Comparison of ENCODE assay signal across 31 cellular contexts in the genomic region with DNA sequence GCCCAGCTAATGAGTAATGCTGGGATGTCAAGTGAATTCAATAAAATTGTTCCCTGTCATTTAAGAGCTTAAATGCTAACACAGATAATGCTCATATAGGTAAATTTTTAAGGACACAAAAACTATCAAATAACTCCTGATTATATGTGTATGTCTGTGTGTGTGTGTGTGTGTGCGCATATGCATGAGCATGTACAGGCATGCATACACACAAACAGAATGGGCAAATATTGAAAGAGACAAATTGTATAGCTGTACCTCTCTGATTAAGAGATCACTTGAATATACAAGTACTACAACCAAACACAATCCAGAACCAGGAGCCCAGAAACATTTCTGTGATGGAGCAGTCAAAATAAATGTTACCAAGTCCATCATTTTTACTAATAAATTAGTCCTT.
"Had no signal": no experiment of that assay in that cellular context is flagged by ENCODE, and none has a peak within 500 bp of the region (broad histone marks: within the 10 kb centered on the region; RNA-seq: fewer than 3 reads in every experiment).

No MANE protein-coding gene starts in this region.

- H3K9me3 Mint-ChIP-seq: activated CD4-positive, alpha-beta memory T cell treated with anti-CD3 and anti-CD28 coated beads for 36 hours; activated naive CD4-positive, alpha-beta T cell treated with anti-CD3 and anti-CD28 coated beads for 36 hours; activated naive CD4-positive, alpha-beta T cell treated with anti-CD3 and anti-CD28 coated beads, Interleukin-2, amount 50 U/mL, for 24 hours; activated naive CD8-positive, alpha-beta T cell treated with anti-CD3 and anti-CD28 coated beads for 36 hours; activated naive CD8-positive, alpha-beta T cell treated with anti-CD3 and anti-CD28 coated beads, Interleukin-2, amount 50 U/mL, for 24 hours; activated T-cell treated with anti-CD3 and anti-CD28 coated beads, Interleukin-2, amount 50 U/mL, for 4 hours; activated T-helper 2 cell treated with anti-CD3 and anti-CD28 coated beads, Interferon-gamma antibody, Interleukin-2, Interleukin-4, amounts not matched to agents 10 μg/mL and 5 μg/mL and 100 μg/mL, durations not matched to agents 14 hours and 24 hours and 36 hours; central memory CD8-positive, alpha-beta T cell; dendritic cell treated with granulocyte-macrophage colony-stimulating factor and Interleukin-4, amounts not matched to agents 40 ng/mL and 50 ng/mL, for 4 days; endodermal cell had no signal

- H3K4me3 Mint-ChIP-seq: activated CD4-positive, alpha-beta memory T cell treated with anti-CD3 and anti-CD28 coated beads for 36 hours; activated CD4-positive, alpha-beta T cell treated with anti-CD3 and anti-CD28 coated beads for 36 hours; activated CD4-positive, alpha-beta T cell treated with anti-CD3 and anti-CD28 coated beads, Interleukin-2, amount 10 ng/mL, durations not matched to agents 24 days and 14 days; activated CD8-positive, alpha-beta T cell treated with anti-CD3 and anti-CD28 coated beads, Interleukin-2, amount 10 ng/mL, durations not matched to agents 7 days and 5 days; activated naive CD4-positive, alpha-beta T cell treated with anti-CD3 and anti-CD28 coated beads for 36 hours; activated naive CD4-positive, alpha-beta T cell treated with anti-CD3 and anti-CD28 coated beads, Interleukin-2, amount 50 U/mL, for 24 hours; activated naive CD8-positive, alpha-beta T cell treated with anti-CD3 and anti-CD28 coated beads for 36 hours; activated naive CD8-positive, alpha-beta T cell treated with anti-CD3 and anti-CD28 coated beads, Interleukin-2, amount 50 U/mL, for 24 hours; activated T-cell treated with anti-CD3 and anti-CD28 coated beads, Interleukin-2, amount 50 U/mL, for 4 hours; activated T-helper 1 cell treated with anti-CD3 and anti-CD28 coated beads, Interleukin-12 subunit alpha, Interleukin-12 subunit beta, Interleukin-2, Interleukin-4 antibody, amounts not matched to agents 30 ng/mL and 10 ng/mL and 1 ng/mL, durations not matched to agents 14 hours and 24 hours and 36 hours; central memory CD8-positive, alpha-beta T cell; dendritic cell treated with granulocyte-macrophage colony-stimulating factor and Interleukin-4, amounts not matched to agents 40 ng/mL and 50 ng/mL, for 4 days; endodermal cell had no signal

- H3K36me3 Mint-ChIP-seq: activated CD4-positive, alpha-beta memory T cell treated with anti-CD3 and anti-CD28 coated beads for 36 hours; activated naive CD4-positive, alpha-beta T cell treated with anti-CD3 and anti-CD28 coated beads, Interleukin-2, amount 50 U/mL, for 24 hours; activated naive CD8-positive, alpha-beta T cell treated with anti-CD3 and anti-CD28 coated beads for 36 hours had no signal

- H3K27me3 ChIP-seq: adrenal gland, body of pancreas, dorsolateral prefrontal cortex, esophagus squamous epithelium, gastroesophageal sphincter, heart right ventricle had no signal

- H3K4me3 ChIP-seq: adrenal gland, body of pancreas, coronary artery, dorsolateral prefrontal cortex, esophagus squamous epithelium, gastroesophageal sphincter, heart right ventricle had no signal

- H3K4me1 ChIP-seq: adrenal gland, body of pancreas had no signal

- H3K4me1 Mint-ChIP-seq: endodermal cell had no signal

- DNase-seq: activated CD4-positive, alpha-beta memory T cell treated with anti-CD3 and anti-CD28 coated beads for 36 hours; activated CD4-positive, alpha-beta T cell treated with anti-CD3 and anti-CD28 coated beads for 36 hours; activated CD4-positive, alpha-beta T cell treated with anti-CD3 and anti-CD28 coated beads, Interleukin-2, amount 10 ng/mL, durations not matched to agents 24 days and 14 days; activated CD4-positive, CD25-positive, alpha-beta regulatory T cell; activated CD4-positive, CD25-positive, alpha-beta regulatory T cell treated with anti-CD3 and anti-CD28 coated beads, Interleukin-2, amount 50 U/mL, for 72 hours; activated CD8-positive, alpha-beta memory T cell treated with anti-CD3 and anti-CD28 coated beads, Interleukin-2, amount 50 U/mL, for 48 hours; activated CD8-positive, alpha-beta T cell treated with anti-CD3 and anti-CD28 coated beads, Interleukin-2, amount 10 ng/mL, durations not matched to agents 7 days and 5 days; activated effector memory CD4-positive, alpha-beta T cell treated with anti-CD3 and anti-CD28 coated beads, Interleukin-2, amount 50 U/mL, for 16 hours; activated naive CD4-positive, alpha-beta T cell treated with anti-CD3 and anti-CD28 coated beads for 36 hours; activated naive CD8-positive, alpha-beta T cell treated with anti-CD3 and anti-CD28 coated beads for 36 hours; activated naive CD8-positive, alpha-beta T cell treated with anti-CD3 and anti-CD28 coated beads, Interleukin-2, amount 50 U/mL, for 24 hours; activated T-cell treated with anti-CD3 and anti-CD28 coated beads, Interleukin-2, amount 50 U/mL, for 4 hours; adrenal gland; amygdala; aorta; body of pancreas; dorsolateral prefrontal cortex; effector memory CD4-positive, alpha-beta T cell; endodermal cell; erythroblast; esophagus squamous epithelium; foreskin melanocyte; heart right ventricle; T-helper 2 cell had no signal

- H3K36me3 ChIP-seq: adrenal gland, esophagus squamous epithelium, gastroesophageal sphincter, heart right ventricle had no signal

- H3K27me3 Mint-ChIP-seq: activated CD4-positive, alpha-beta memory T cell treated with anti-CD3 and anti-CD28 coated beads for 36 hours; activated CD4-positive, alpha-beta T cell treated with anti-CD3 and anti-CD28 coated beads for 36 hours; activated naive CD4-positive, alpha-beta T cell treated with anti-CD3 and anti-CD28 coated beads, Interleukin-2, amount 50 U/mL, for 24 hours; activated naive CD8-positive, alpha-beta T cell treated with anti-CD3 and anti-CD28 coated beads, Interleukin-2, amount 50 U/mL, for 24 hours; central memory CD8-positive, alpha-beta T cell; dendritic cell treated with granulocyte-macrophage colony-stimulating factor and Interleukin-4, amounts not matched to agents 40 ng/mL and 50 ng/mL, for 4 days had no signal

- H3K9me3 ChIP-seq: adrenal gland, body of pancreas, esophagus squamous epithelium, gastroesophageal sphincter, heart right ventricle had no signal

- H3K27ac Mint-ChIP-seq: activated CD4-positive, alpha-beta memory T cell treated with anti-CD3 and anti-CD28 coated beads for 36 hours; activated CD4-positive, alpha-beta T cell treated with anti-CD3 and anti-CD28 coated beads for 36 hours; activated CD4-positive, alpha-beta T cell treated with anti-CD3 and anti-CD28 coated beads, Interleukin-2, amount 10 ng/mL, durations not matched to agents 24 days and 14 days; activated CD8-positive, alpha-beta T cell treated with anti-CD3 and anti-CD28 coated beads, Interleukin-2, amount 10 ng/mL, durations not matched to agents 7 days and 5 days; activated naive CD4-positive, alpha-beta T cell treated with anti-CD3 and anti-CD28 coated beads for 36 hours; activated naive CD4-positive, alpha-beta T cell treated with anti-CD3 and anti-CD28 coated beads, Interleukin-2, amount 50 U/mL, for 24 hours; activated naive CD8-positive, alpha-beta T cell treated with anti-CD3 and anti-CD28 coated beads for 36 hours; activated naive CD8-positive, alpha-beta T cell treated with anti-CD3 and anti-CD28 coated beads, Interleukin-2, amount 50 U/mL, for 24 hours; activated T-helper 1 cell treated with anti-CD3 and anti-CD28 coated beads, Interleukin-12 subunit alpha, Interleukin-12 subunit beta, Interleukin-2, Interleukin-4 antibody, amounts not matched to agents 30 ng/mL and 10 ng/mL and 1 ng/mL, durations not matched to agents 14 hours and 24 hours and 36 hours; activated T-helper 2 cell treated with anti-CD3 and anti-CD28 coated beads, Interferon-gamma antibody, Interleukin-2, Interleukin-4, amounts not matched to agents 10 μg/mL and 5 μg/mL and 100 μg/mL, durations not matched to agents 14 hours and 24 hours and 36 hours; dendritic cell treated with granulocyte-macrophage colony-stimulating factor and Interleukin-4, amounts not matched to agents 40 ng/mL and 50 ng/mL, for 4 days; endodermal cell had no signal
